18 cellular contexts compared by ENCODE assay signal in genomic region chr7:39969431-39969830, GRCh38. TPM values are rescaled to one million over a fixed set of nuclear protein-coding genes. Genes with fewer than 3 reads are reported as not detected.
DNase-seq lines count a peak whose midpoint lies in the region; ATAC-seq and TF ChIP-seq lines count a peak whose summit lies in the region.
"Had no signal": no experiment of that assay in that cellular context is flagged by ENCODE, and none has a peak within 500 bp of the region (broad histone marks: within the 10 kb centered on the region; RNA-seq: fewer than 3 reads in every experiment).

No MANE protein-coding gene starts in this region.

- H3K4me2 ChIP-seq in GM23248 (ENCODE audit: unreplicated experiment): no peak overlapping the region

- peaks cover 100% of the 10 kb centered on the region for H3K79me2 ChIP-seq in GM23248 (ENCODE audit: insufficient read depth)

- peaks cover 94% of the 10 kb centered on the region for H3K4me1 Mint-ChIP-seq in CD4-positive, alpha-beta T cell (ENCODE audit: low read depth)
- H3K4me1 Mint-ChIP-seq in brain: peaks cover 40% of the 10 kb centered on the region
- peaks cover 55 to 97% (median 94%) of the 10 kb centered on the region in 7 donors for H3K4me1 Mint-ChIP-seq in naive thymus-derived CD4-positive, alpha-beta T cell

- no peak overlapping the region for H2AFZ ChIP-seq in GM23248

- DNase-seq in CD4-positive, alpha-beta T cell: no peak
- peak; percentile 6 for DNase-seq in GM23248
- no peak for DNase-seq in naive thymus-derived CD4-positive, alpha-beta T cell
- no peak for DNase-seq in D341Med (ENCODE audit: low spot score)
- no peak for DNase-seq in mesenteric fat pad (ENCODE audit: low spot score)
- DNase-seq in hypothalamus (lab: John Stamatoyannopoulos, UW): no peak
- DNase-seq: COR-L47; islet precursor cell; KBM-7; mucosa of descending colon; NCI-H146; NCI-H510A treated with DMSO at 0.1 percent for 48 hours; retina; stimulated activated CD4-positive, alpha-beta T cell treated with anti-CD3 and anti-CD28 coated beads, Interleukin-2, amount 100 ng/mL, for 24 hours had no signal

- H3K9me2 ChIP-seq in GM23248 (ENCODE audit: insufficient read depth): no peaks in the 10 kb centered on the region

- H3K9ac ChIP-seq in GM23248: no peak overlapping the region

- peaks cover 11% of the 10 kb centered on the region for H3K36me3 Mint-ChIP-seq in CD4-positive, alpha-beta T cell (ENCODE audit: low read depth)
- peaks cover 91% of the 10 kb centered on the region for H3K36me3 Mint-ChIP-seq in brain
- H3K36me3 Mint-ChIP-seq in naive thymus-derived CD4-positive, alpha-beta T cell: peaks cover 0 to 22% (median 4%) of the 10 kb centered on the region in 5 donors

- H3K9me3 ChIP-seq in CD4-positive, alpha-beta T cell (ENCODE audit: control insufficient read depth, low read length): no peaks in the 10 kb centered on the region
- no peaks in the 10 kb centered on the region for H3K9me3 ChIP-seq in GM23248 (ENCODE audit: low read depth)
- H3K9me3 ChIP-seq in naive thymus-derived CD4-positive, alpha-beta T cell (ENCODE audit: control insufficient read depth in 2 of 3, low read length in 3 of 3): no peaks in the 10 kb centered on the region
- H3K9me3 ChIP-seq: gastroesophageal sphincter, mucosa of descending colon, vagina had no signal

- no peaks in the 10 kb centered on the region for H3K27me3 ChIP-seq in CD4-positive, alpha-beta T cell (ENCODE audit: control insufficient read depth, insufficient read depth, low read length)
- H3K27me3 ChIP-seq in GM23248 (replicated peaks; ENCODE audit: insufficient read depth): no peaks in the 10 kb centered on the region
- H3K27me3 ChIP-seq in naive thymus-derived CD4-positive, alpha-beta T cell (ENCODE audit: control insufficient read depth in 2 of 2, insufficient read depth in 2 of 2, low read length in 2 of 2): no peaks in the 10 kb centered on the region
- H3K27me3 ChIP-seq: gastroesophageal sphincter, vagina had no signal

- no peaks in the 10 kb centered on the region for H3K36me3 ChIP-seq in GM23248 (ENCODE audit: low read depth)
- no peaks in the 10 kb centered on the region for H3K36me3 ChIP-seq in naive thymus-derived CD4-positive, alpha-beta T cell (ENCODE audit: control insufficient read depth in 2 of 3, insufficient read depth in 3 of 3, low read length in 3 of 3)
- H3K36me3 ChIP-seq: gastroesophageal sphincter, vagina had no signal

- POLR2A ChIA-PET in CD4-positive, alpha-beta T cell (lab: Charles Lee): no interaction called here
- POLR2A ChIA-PET in naive thymus-derived CD4-positive, alpha-beta T cell (lab: Charles Lee): interaction anchor here (1.5 kb wide), 1 partner anchor 19 kb away, joined by 3 read pairs; the partner anchor contains the start of gene CDK13

- H3K4me3 ChIP-seq in GM23248: no peak overlapping the region
- no peak overlapping the region for H3K4me3 ChIP-seq in naive thymus-derived CD4-positive, alpha-beta T cell (ENCODE audit: low read length)
- H3K4me3 ChIP-seq: gastroesophageal sphincter, mucosa of descending colon, vagina had no signal

- no peak for TF ChIP-seq CTCF in CD4-positive, alpha-beta T cell (IDR thresholded peaks at IDR 0.05)
- no peak for TF ChIP-seq CTCF in brain (conservative IDR thresholded peaks at IDR 0.05)

- ATAC-seq in CD4-positive, alpha-beta T cell (ENCODE audit: poor library complexity): no peak
- ATAC-seq in naive thymus-derived CD4-positive, alpha-beta T cell: no peak
- ATAC-seq: gastroesophageal sphincter, mucosa of descending colon had no signal

- H3K4me1 ChIP-seq in GM23248 (ENCODE audit: insufficient read depth): peaks cover 16% of the 10 kb centered on the region
- H3K4me1 ChIP-seq in naive thymus-derived CD4-positive, alpha-beta T cell (ENCODE audit: control insufficient read depth in 2 of 2, insufficient read depth in 2 of 2, low read length in 2 of 2): peaks cover 13 to 42% of the 10 kb centered on the region in 2 donors

- in situ Hi-C loops in GM23248 (cut with MboI): no loop called here

- CTCF ChIA-PET in CD4-positive, alpha-beta T cell (lab: Charles Lee): no interaction called here
- CTCF ChIA-PET in naive thymus-derived CD4-positive, alpha-beta T cell (lab: Charles Lee): no interaction called here

- H3K9me3 Mint-ChIP-seq in CD4-positive, alpha-beta T cell: no peaks in the 10 kb centered on the region
- H3K9me3 Mint-ChIP-seq in brain: peaks cover 25 to 45% (median 37%) of the 10 kb centered on the region in 5 experiments
- peaks cover 0 to 5% (median 0%) of the 10 kb centered on the region in 11 donors for H3K9me3 Mint-ChIP-seq in naive thymus-derived CD4-positive, alpha-beta T cell

- peak overlapping the region; percentile 2 for H3K27ac Mint-ChIP-seq in CD4-positive, alpha-beta T cell
- peak overlapping the region in 4 of 5 experiments; percentile 6 to 50 (median 43) for H3K27ac Mint-ChIP-seq in brain
- H3K27ac Mint-ChIP-seq in naive thymus-derived CD4-positive, alpha-beta T cell: peak overlapping the region in 8 of 9 donors; percentile 9 to 79 (median 66)
- H3K27ac Mint-ChIP-seq: T-helper 1 cell treated with Interleukin-12 subunit alpha and Interleukin-12 subunit beta and Interleukin-4 antibody, amounts not matched to agents 30 μg/mL and 1 μg/mL, for 36 hours had no signal

- H3K27me3 Mint-ChIP-seq in CD4-positive, alpha-beta T cell: no peaks in the 10 kb centered on the region
- peaks cover 2% of the 10 kb centered on the region for H3K27me3 Mint-ChIP-seq in brain
- H3K27me3 Mint-ChIP-seq in naive thymus-derived CD4-positive, alpha-beta T cell: no peaks in the 10 kb centered on the region

- peak overlapping the region; percentile 38 for H3K4me3 Mint-ChIP-seq in CD4-positive, alpha-beta T cell
- H3K4me3 Mint-ChIP-seq in brain: peak overlapping the region in 1 of 5 experiments; percentile 4
- H3K4me3 Mint-ChIP-seq in naive thymus-derived CD4-positive, alpha-beta T cell: peak overlapping the region in 9 of 10 donors; percentile 0 to 73 (median 58)
- H3K4me3 Mint-ChIP-seq: T-helper 1 cell treated with Interleukin-12 subunit alpha and Interleukin-12 subunit beta and Interleukin-4 antibody, amounts not matched to agents 30 μg/mL and 1 μg/mL, for 36 hours had no signal

- 0 out of 2 replicates have a peak, but pooled peaks cover 4% of the 10 kb centered on the region for H3F3A ChIP-seq in GM23248 (ENCODE audit: insufficient read depth)

- peaks cover 65% of the 10 kb centered on the region for H4K20me1 ChIP-seq in GM23248 (ENCODE audit: insufficient read depth)

- 93 to 95% methylated on average over 1 of the region's 1 CpG for WGBS in GM23248 (ENCODE audit: low coverage in 1 of 2, low lambda C conversion rate in 2 of 2, missing lambda C conversion rate in 2 of 2), 2 experiments

- intact Hi-C loops in CD4-positive, alpha-beta T cell (cut with DNase I, micrococcal nuclease): no loop called here
- intact Hi-C loops in naive thymus-derived CD4-positive, alpha-beta T cell (cut with micrococcal nuclease): loop anchor here in 1 of 2 donors (1.0 to 2.0 kb wide), 2 partner anchors 10 to 17 kb away; no protein-coding TSS in a partner anchor

- H3K27ac ChIP-seq in CD4-positive, alpha-beta T cell (ENCODE audit: low read depth, low read length): no peak overlapping the region
- H3K27ac ChIP-seq in GM23248: no peak overlapping the region
- no peak overlapping the region for H3K27ac ChIP-seq in naive thymus-derived CD4-positive, alpha-beta T cell (ENCODE audit: low read depth, low read length)
- H3K27ac ChIP-seq: gastroesophageal sphincter, vagina had no signal

RNA-seq across cellular contexts. Expression of gene CDK13, which starts 19.4 kb away (rescaled TPM):
- 100 to 1,000 TPM; 135 to 138 TPM for total RNA-seq in CD4-positive, alpha-beta T cell
- 41.4 and 52.9 TPM in 2 replicates for total RNA-seq in GM23248 (2014; rRNA removed; shearing (Covaris generic))
- 11.0 and 13.3 TPM in 2 replicates for polyA plus RNA-seq in GM23248 (2016; fragmentation: Nextera tagmentation; extraction: Ambion mirVana)
- 21.0 TPM for polyA plus RNA-seq in brain (ENCODE audit: insufficient read depth, low read depth, low replicate concordance)
- 100 to 1,000 TPM in 4 of 5 experiments, 10 to 100 TPM in 1; 59.7 to 117 (median 106) TPM for total RNA-seq in naive thymus-derived CD4-positive, alpha-beta T cell
- 10 to 100 TPM; 26.3 to 43.3 TPM for polyA plus RNA-seq in naive thymus-derived CD4-positive, alpha-beta T cell
- total RNA-seq in mesenteric fat pad: 44.4 TPM

Comparison
In these comparisons a context has a peak if more than half of its experiments do, and no peak if none do; other contexts are left out.
1. H3K27ac Mint-ChIP-seq: peak in every context shown above with its lines; median percentile 66 in naive thymus-derived CD4-positive, alpha-beta T cell; 43 in brain; 2 in CD4-positive, alpha-beta T cell.